Comparison of ENCODE assay signal across 34 cellular contexts in genomic region chr20:42855896-42856295, GRCh38.
"Had no signal": no experiment of that assay in that cellular context is flagged by ENCODE, and none has a peak within 500 bp of the region (broad histone marks: within the 10 kb centered on the region; RNA-seq: fewer than 3 reads in every experiment).

No MANE protein-coding gene starts in this region.

- FAIRE-seq: K562, RCC 7860 had no signal

- H3K4me1 ChIP-seq: SJSA1 had no signal

- H3K27ac ChIP-seq: PC-9, RWPE1, SJSA1 had no signal

- H3K36me3 ChIP-seq: SJSA1 had no signal

- H3K27me3 ChIP-seq: SJSA1 had no signal

- DNase-seq: KG1, MM.1S, MV-4-11, NCI-H1048, NCI-H1092 treated with DMSO at 0.1 percent for 48 hours, NCI-H1105 treated with DMSO at 0.1 percent for 48 hours, NCI-H1436, NCI-H146, NCI-H1694, NCI-H187, NCI-H1930, NCI-H2029 treated with DMSO at 0.1 percent for 48 hours, NCI-H2081 treated with DMSO at 0.1 percent for 48 hours, NCI-H2107, NCI-H2171 treated with DMSO at 0.1 percent for 48 hours, NCI-H2227 treated with DMSO at 0.1 percent for 48 hours, NCI-H345, NCI-H446, NCI-H510A treated with DMSO at 0.1 percent for 48 hours, NCI-H524 treated with DMSO at 0.1 percent for 48 hours, NCI-H526 treated with DMSO at 0.1 percent for 48 hours, NCI-H774, PC-9, SHP77, SIG-M5, SK-N-SH, SW 1271, T-helper 1 cell had no signal

- H3K4me3 ChIP-seq: K562, PC-9, SJSA1 had no signal

- ATAC-seq: K562, Panc1, Right ventricle myocardium inferior had no signal

- H3K9me3 ChIP-seq: SJSA1 had no signal
